Comparison of ENCODE assay signal across 8 cellular contexts in genomic region chr3:128486692-128487537, GRCh38. TPM values are rescaled to one million over a fixed set of nuclear protein-coding genes. Genes with fewer than 3 reads are reported as not detected.
DNase-seq lines count a peak whose midpoint lies in the region; ATAC-seq and TF ChIP-seq lines count a peak whose summit lies in the region.

No MANE protein-coding gene starts in this region.

- H3K27ac ChIP-seq in trophoblast cell (ENCODE audit: low read depth, low read length): peak overlapping the region; percentile 71

- H4K12ac ChIP-seq in trophoblast cell (ENCODE audit: low read depth, low read length): peak overlapping the region; percentile 13

- peak overlapping the region; percentile 77 for H2BK120ac ChIP-seq in trophoblast cell (ENCODE audit: insufficient read depth, low read length, poor library complexity)

- no CpG with 5 or more reads among the region's 75 CpGs for WGBS in trophoblast cell (ENCODE audit: extremely low coverage, insufficient coverage, insufficient read length)

- peak overlapping the region; percentile 82 for H3K14ac ChIP-seq in trophoblast cell (ENCODE audit: low read length)

- peak overlapping the region; percentile 0 for H2BK12ac ChIP-seq in trophoblast cell (ENCODE audit: low read length)

- H3K9ac ChIP-seq in trophoblast cell (ENCODE audit: low read length): peak overlapping the region; percentile 44

- peak overlapping the region; percentile 13 for H2AFZ ChIP-seq in trophoblast cell (ENCODE audit: insufficient read depth, low read length, poor library complexity)

- peak overlapping the region; percentile 0 for H4K8ac ChIP-seq in trophoblast cell (ENCODE audit: low read depth, low read length)

- H4K91ac ChIP-seq in trophoblast cell (ENCODE audit: low read depth, low read length): peak overlapping the region; percentile 65

- peaks cover 39 to 48% of the 10 kb centered on the region in 2 experiments for H3K4me1 ChIP-seq in trophoblast cell (ENCODE audit: control insufficient read depth in 1 of 2, insufficient read depth in 2 of 2, low read length in 2 of 2)

- no peak overlapping the region for H3K23ac ChIP-seq in trophoblast cell (ENCODE audit: low read length)

- H3K18ac ChIP-seq in trophoblast cell (ENCODE audit: low read length): peak overlapping the region; percentile 86

- peak overlapping the region; percentile 94 for H3K4ac ChIP-seq in trophoblast cell (ENCODE audit: low read depth, low read length)

- peaks cover 39 to 49% of the 10 kb centered on the region in 2 experiments for H3K36me3 ChIP-seq in trophoblast cell (ENCODE audit: control insufficient read depth in 1 of 2, insufficient read depth in 2 of 2, low read length in 2 of 2)

- DNase-seq in Right ventricle myocardium inferior (ENCODE audit: missing footprints) (peak; percentile 69), cardiac septum (ENCODE audit: low spot score) (no peak), foreskin fibroblast (peak in 1 of 2 donors; percentile 66), trophoblast cell (peak in 1 of 2 donors; percentile 58), GM13977 (ENCODE audit: low spot score) (no peak)
- peak; percentile 39 for DNase-seq in activated CD4-positive, CD25-positive, alpha-beta regulatory T cell treated with anti-CD3 and anti-CD28 coated beads, Interleukin-2, amount 50 U/mL, for 72 hours

- H2AK5ac ChIP-seq in trophoblast cell (ENCODE audit: low read length): peak overlapping the region; percentile 57

- H3K9me3 ChIP-seq in trophoblast cell (ENCODE audit: insufficient read depth, low read depth, low read length): no peaks in the 10 kb centered on the region

- H2BK5ac ChIP-seq in trophoblast cell (ENCODE audit: low read depth, low read length, poor library complexity): peak overlapping the region; percentile 79

- H3K79me2 ChIP-seq in trophoblast cell (ENCODE audit: control insufficient read depth, insufficient read depth, low read length, poor library complexity): peaks cover 65% of the 10 kb centered on the region

- in situ Hi-C loops in GM13977 (cut with MboI; ENCODE audit: low pct_unique_long_range_greater_than_20kb, low sequenced_read_pairs, unreplicated experiment): loop anchor here (25.0 kb wide), 1 partner anchor 400 kb away; no protein-coding TSS in a partner anchor

- peak overlapping the region; percentile 87 for H3K4me2 ChIP-seq in trophoblast cell (ENCODE audit: low read length)

- ATAC-seq in Right ventricle myocardium inferior: no peak
- no peak for ATAC-seq in GM19455 (IDR thresholded peaks at IDR 0.05; ENCODE audit: unreplicated experiment)
- no peak for ATAC-seq in HG03139 (IDR thresholded peaks at IDR 0.05; ENCODE audit: unreplicated experiment)

- TF ChIP-seq CTCF in foreskin fibroblast (IDR thresholded peaks at IDR 0.05; ENCODE audit: low read depth, low read length): no peak
- TF ChIP-seq CTCF in GM13977 (IDR thresholded peaks at IDR 0.05; ENCODE audit: extremely low read depth, insufficient read depth, missing control alignments): no peak

- no peaks in the 10 kb centered on the region for H3K27me3 ChIP-seq in trophoblast cell (ENCODE audit: insufficient read depth, low read length)

- intact Hi-C loops in Right ventricle myocardium inferior (cut with DNase I) (no loop called here), cardiac septum (cut with DNase I) (no loop called here)

- H3K79me1 ChIP-seq in trophoblast cell (ENCODE audit: low read length): peaks cover 83% of the 10 kb centered on the region

- peak overlapping the region; percentile 72 to 90 for H3K4me3 ChIP-seq in foreskin fibroblast (ENCODE audit: low read depth in 1 of 2, low read length in 2 of 2)
- H3K4me3 ChIP-seq in trophoblast cell (ENCODE audit: low read depth, low read length): peak overlapping the region; percentile 90

RNA-seq across cellular contexts. Expression of gene GATA2, which starts 6.1 kb away (rescaled TPM):
- total RNA-seq in Right ventricle myocardium inferior (9.1 TPM), cardiac septum (15.6 TPM)
- 467 and 505 TPM in 2 replicates for polyA plus RNA-seq in trophoblast cell (2013)

RNA-seq across cellular contexts. Expression of gene DNAJB8, which starts 20.2 kb away (rescaled TPM):
- total RNA-seq in Right ventricle myocardium inferior (not detected), cardiac septum (not detected)
- not detected in 2 replicates for polyA plus RNA-seq in trophoblast cell (2013)

Comparison
In these comparisons a context has a peak if more than half of its experiments do, and no peak if none do; other contexts are left out.
1. DNase-seq: peak in Right ventricle myocardium inferior (single experiment) and activated CD4-positive, CD25-positive, alpha-beta regulatory T cell treated with anti-CD3 and anti-CD28 coated beads, Interleukin-2, amount 50 U/mL, for 72 hours (single experiment); none in cardiac septum (single experiment) and GM13977 (single experiment).